In genomic region chr3:37372669-37373068, GRCh38 we compare ENCODE assay signal across 9 cellular contexts.
"Had no signal": no experiment of that assay in that cellular context is flagged by ENCODE, and none has a peak within 500 bp of the region (broad histone marks: within the 10 kb centered on the region; RNA-seq: fewer than 3 reads in every experiment).

No MANE protein-coding gene starts in this region.

- H3K36me3 ChIP-seq: HAP-1 had no signal

- H3K27ac ChIP-seq: GM23248, HL-60 had no signal

- H3K27ac Mint-ChIP-seq: HFFc6 had no signal

- H3K9me3 ChIP-seq: HAP-1 had no signal

- H3K4me3 Mint-ChIP-seq: HFFc6 had no signal

- H2AFZ ChIP-seq: GM23248 had no signal

- DNase-seq: GM23248, GOT3, H7, HFFc6, IMR-90, KBM-7 had no signal

- H3K4me3 ChIP-seq: GM23248, HAP-1 had no signal

- H3K9me3 Mint-ChIP-seq: HFFc6 had no signal

- H3K9ac ChIP-seq: GM23248 had no signal

- ATAC-seq: HCT116 had no signal
